ENCODE assay signal across 1 cellular context in the genomic region with DNA sequence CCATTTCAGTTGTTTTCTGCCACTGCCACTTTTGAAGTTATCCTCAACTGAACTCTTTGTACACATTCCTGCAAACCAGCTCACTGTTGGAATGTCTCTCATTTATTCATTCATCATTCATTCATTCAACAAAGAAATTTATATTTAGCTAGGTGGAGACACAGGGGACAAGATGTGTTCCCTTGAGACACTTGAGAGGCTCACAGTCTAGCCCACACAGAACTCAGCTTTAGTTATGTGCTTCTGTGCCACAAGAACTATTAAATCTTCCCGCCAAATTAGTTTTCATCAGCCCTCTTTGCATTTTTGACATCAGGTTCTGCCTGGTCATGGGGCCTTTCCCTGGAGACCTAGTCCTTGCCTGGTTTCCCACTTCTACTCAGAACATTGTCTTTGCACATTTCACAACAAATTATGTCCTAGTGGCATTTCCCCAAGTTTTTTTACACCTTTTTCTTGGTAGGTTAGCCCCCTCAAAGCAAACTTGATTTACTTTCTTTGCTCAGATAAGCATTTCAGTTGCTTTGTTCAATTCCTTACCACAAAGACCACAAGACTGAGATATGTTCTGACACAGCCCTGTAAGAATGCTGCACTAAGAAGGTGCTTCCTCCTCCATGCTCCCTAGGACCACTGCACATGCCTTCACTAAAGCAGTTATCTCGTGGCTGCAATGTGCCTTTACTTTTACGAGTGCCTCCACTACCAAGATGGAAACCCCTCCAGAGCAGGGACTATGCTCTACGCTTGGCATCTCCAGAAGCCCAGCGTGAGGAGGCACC.
TF ChIP-seq lines count a peak whose summit lies in the region.

No MANE protein-coding gene starts in this region.

TF ChIP-seq in HCT116, 20 proteins besides CTCF, POLR2A, EP300 and RAD21 (continued from another document):
- TF ChIP-seq, protein P1, sequence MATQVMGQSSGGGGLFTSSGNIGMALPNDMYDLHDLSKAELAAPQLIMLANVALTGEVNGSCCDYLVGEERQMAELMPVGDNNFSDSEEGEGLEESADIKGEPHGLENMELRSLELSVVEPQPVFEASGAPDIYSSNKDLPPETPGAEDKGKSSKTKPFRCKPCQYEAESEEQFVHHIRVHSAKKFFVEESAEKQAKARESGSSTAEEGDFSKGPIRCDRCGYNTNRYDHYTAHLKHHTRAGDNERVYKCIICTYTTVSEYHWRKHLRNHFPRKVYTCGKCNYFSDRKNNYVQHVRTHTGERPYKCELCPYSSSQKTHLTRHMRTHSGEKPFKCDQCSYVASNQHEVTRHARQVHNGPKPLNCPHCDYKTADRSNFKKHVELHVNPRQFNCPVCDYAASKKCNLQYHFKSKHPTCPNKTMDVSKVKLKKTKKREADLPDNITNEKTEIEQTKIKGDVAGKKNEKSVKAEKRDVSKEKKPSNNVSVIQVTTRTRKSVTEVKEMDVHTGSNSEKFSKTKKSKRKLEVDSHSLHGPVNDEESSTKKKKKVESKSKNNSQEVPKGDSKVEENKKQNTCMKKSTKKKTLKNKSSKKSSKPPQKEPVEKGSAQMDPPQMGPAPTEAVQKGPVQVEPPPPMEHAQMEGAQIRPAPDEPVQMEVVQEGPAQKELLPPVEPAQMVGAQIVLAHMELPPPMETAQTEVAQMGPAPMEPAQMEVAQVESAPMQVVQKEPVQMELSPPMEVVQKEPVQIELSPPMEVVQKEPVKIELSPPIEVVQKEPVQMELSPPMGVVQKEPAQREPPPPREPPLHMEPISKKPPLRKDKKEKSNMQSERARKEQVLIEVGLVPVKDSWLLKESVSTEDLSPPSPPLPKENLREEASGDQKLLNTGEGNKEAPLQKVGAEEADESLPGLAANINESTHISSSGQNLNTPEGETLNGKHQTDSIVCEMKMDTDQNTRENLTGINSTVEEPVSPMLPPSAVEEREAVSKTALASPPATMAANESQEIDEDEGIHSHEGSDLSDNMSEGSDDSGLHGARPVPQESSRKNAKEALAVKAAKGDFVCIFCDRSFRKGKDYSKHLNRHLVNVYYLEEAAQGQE (IDR thresholded peaks at IDR 0.05; ENCODE audit: low read depth) = no peak
- TF ChIP-seq CEBPB (IDR thresholded peaks at IDR 0.05; ENCODE audit: low read depth) = no peak
